In the genomic region with DNA sequence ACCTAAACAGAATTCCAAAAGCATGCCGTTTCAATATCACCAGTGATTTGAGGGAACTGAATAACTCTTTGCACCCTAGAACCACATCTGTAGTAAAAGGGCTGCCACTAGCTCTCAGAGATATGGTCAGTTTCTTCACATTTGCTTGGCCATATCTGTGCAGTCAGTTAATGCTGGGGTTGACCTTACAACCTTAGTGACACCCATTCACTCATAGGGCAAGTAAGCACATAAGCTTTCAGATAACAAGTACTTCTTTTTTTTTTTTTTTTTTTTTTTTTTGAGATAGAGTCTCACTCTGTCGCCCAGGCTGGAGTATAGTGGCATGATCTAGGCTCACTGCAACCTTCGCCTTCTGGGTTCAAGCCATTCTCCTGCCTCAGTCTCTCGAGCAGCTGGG, we compare ENCODE assay signal across 6 cellular contexts.
"Had no signal": no experiment of that assay in that cellular context is flagged by ENCODE, and none has a peak within 500 bp of the region (broad histone marks: within the 10 kb centered on the region; RNA-seq: fewer than 3 reads in every experiment).

No MANE protein-coding gene starts in this region.

- DNase-seq: H9, HCEC 1CT had no signal

- FAIRE-seq: H1, H54, HTR-8/SVneo had no signal

- H2AFZ ChIP-seq: GM23338 had no signal

- H3K4me3 ChIP-seq: GM23338 had no signal

- H3K4me2 ChIP-seq: GM23338 had no signal

- ATAC-seq: GM23338 had no signal
